Comparison of ENCODE assay signal across 10 cellular contexts in genomic region chr5:97209343-97209742, GRCh38.
"Had no signal": no experiment of that assay in that cellular context is flagged by ENCODE, and none has a peak within 500 bp of the region (broad histone marks: within the 10 kb centered on the region; RNA-seq: fewer than 3 reads in every experiment).

No MANE protein-coding gene starts in this region.

- H3K9ac ChIP-seq: GM23248, KMS-11 had no signal

- DNase-seq: GM23248, GOT3, H7, HFFc6, IMR-90, KBM-7 had no signal

- H3K36me3 ChIP-seq: HAP-1 had no signal

- H3K9me3 ChIP-seq: HAP-1 had no signal

- H2AFZ ChIP-seq: GM23248 had no signal

- H3K4me1 ChIP-seq: HAP-1 had no signal

- H3K27ac ChIP-seq: GM23248, HL-60, KMS-11 had no signal

- ATAC-seq: HCT116 had no signal

- H3K4me2 ChIP-seq: KMS-11 had no signal

- H3K4me3 ChIP-seq: GM23248, HAP-1 had no signal
